ENCODE assay signal across 13 cellular contexts in the genomic region with DNA sequence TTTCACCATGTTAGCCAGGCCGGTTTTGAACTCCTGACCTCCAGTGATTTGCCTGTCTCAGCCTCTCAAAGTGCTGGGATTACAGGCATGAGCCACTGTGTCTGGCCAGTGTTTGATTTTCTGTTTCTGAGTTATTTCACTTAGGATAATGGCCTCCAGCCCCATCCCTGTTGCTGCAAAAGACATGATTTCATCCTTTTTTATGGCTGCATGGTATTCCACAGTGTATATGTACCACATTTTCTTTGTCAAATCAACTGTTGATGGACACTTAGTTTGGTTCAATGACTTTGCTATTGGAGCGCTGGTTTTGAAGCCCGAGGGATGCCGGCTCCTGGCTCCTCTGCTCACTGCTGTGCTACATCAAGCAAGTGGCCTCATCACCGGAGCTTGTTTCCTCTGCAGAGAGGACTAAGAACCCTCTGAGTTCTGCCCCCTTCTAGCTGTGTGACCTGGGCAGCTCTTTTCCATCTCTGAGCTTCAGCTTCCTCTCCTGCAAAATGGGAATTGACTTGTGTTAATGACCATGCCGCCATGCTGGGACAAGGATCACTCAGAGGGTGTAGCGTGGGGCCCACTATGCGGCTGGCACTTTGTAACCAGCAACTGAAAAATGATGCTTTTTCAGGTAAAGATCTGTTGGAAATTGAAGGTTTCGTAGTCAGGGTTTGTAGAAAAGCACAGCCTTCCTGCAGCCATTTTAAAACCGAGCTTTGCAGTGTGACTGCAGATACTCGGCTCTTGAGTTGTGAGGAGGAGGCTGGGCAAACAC.
"Had no signal": no experiment of that assay in that cellular context is flagged by ENCODE, and none has a peak within 500 bp of the region (broad histone marks: within the 10 kb centered on the region; RNA-seq: fewer than 3 reads in every experiment).

No MANE protein-coding gene starts in this region.

- H3K27ac ChIP-seq: ascending aorta, gastrocnemius medialis, heart right ventricle, left ventricle myocardium inferior, right atrium auricular region had no signal

- H3K4me3 Mint-ChIP-seq: activated naive CD8-positive, alpha-beta T cell treated with anti-CD3 and anti-CD28 coated beads for 36 hours had no signal

- H3K36me3 ChIP-seq: ascending aorta, gastrocnemius medialis, heart right ventricle, left ventricle myocardium inferior, right atrium auricular region, tibial nerve had no signal

- H3K27me3 ChIP-seq: ascending aorta, right atrium auricular region, tibial nerve had no signal

- DNase-seq: activated CD4-positive, alpha-beta T cell treated with anti-CD3 and anti-CD28 coated beads for 48 hours; activated CD8-positive, alpha-beta memory T cell treated with anti-CD3 and anti-CD28 coated beads for 24 hours; activated naive CD8-positive, alpha-beta T cell treated with anti-CD3 and anti-CD28 coated beads for 36 hours; activated T-cell treated with anti-CD3 and anti-CD28 coated beads for 4 hours; effector memory CD4-positive, alpha-beta T cell; gastrocnemius medialis; heart right ventricle; left ventricle myocardium inferior; T1000 had no signal

- H3K9me3 ChIP-seq: ascending aorta, gastrocnemius medialis, heart right ventricle, left ventricle myocardium inferior, right atrium auricular region, tibial nerve had no signal

- H3K27ac Mint-ChIP-seq: activated naive CD8-positive, alpha-beta T cell treated with anti-CD3 and anti-CD28 coated beads for 36 hours had no signal

- H3K9me3 Mint-ChIP-seq: activated naive CD8-positive, alpha-beta T cell treated with anti-CD3 and anti-CD28 coated beads for 36 hours had no signal

- H3K4me3 ChIP-seq: ascending aorta, gastrocnemius medialis, heart right ventricle, left ventricle myocardium inferior, right atrium auricular region, smooth muscle cell, tibial nerve had no signal

- H3K36me3 Mint-ChIP-seq: activated naive CD8-positive, alpha-beta T cell treated with anti-CD3 and anti-CD28 coated beads for 36 hours had no signal
